Comparison of ENCODE assay signal across 24 cellular contexts in genomic region chr7:154853727-154854095, GRCh38.
"Had no signal": no experiment of that assay in that cellular context is flagged by ENCODE, and none has a peak within 500 bp of the region (broad histone marks: within the 10 kb centered on the region; RNA-seq: fewer than 3 reads in every experiment).

No MANE protein-coding gene starts in this region.

- H3K4me3 ChIP-seq: dorsolateral prefrontal cortex, left ventricle myocardium inferior, pancreas, sigmoid colon, spleen, thyroid gland had no signal

- H3K4me1 ChIP-seq: foreskin keratinocyte, left ventricle myocardium inferior, pancreas, sigmoid colon, spleen, thyroid gland had no signal

- DNase-seq: activated CD4-positive, alpha-beta T cell treated with anti-CD3 and anti-CD28 coated beads, Interleukin-2, amount 50 U/mL, for 1 hour; activated CD4-positive, CD25-positive, alpha-beta regulatory T cell treated with anti-CD3 and anti-CD28 coated beads, Interleukin-2, amount 50 U/mL, for 72 hours; activated CD8-positive, alpha-beta memory T cell treated with anti-CD3 and anti-CD28 coated beads, Interleukin-2, amount 50 U/mL, for 4 hours; activated effector memory CD4-positive, alpha-beta T cell treated with Interleukin-2 at 50 U/mL for 16 hours; activated T-cell treated with anti-CD3 and anti-CD28 coated beads, Interleukin-2, amount 50 U/mL, for 4 hours; endodermal cell; foreskin keratinocyte; hippocampal formation; left ventricle myocardium inferior; mammary epithelial cell; natural killer cell; pancreas; spleen; stimulated activated CD8-positive, alpha-beta memory T cell treated with anti-CD3 and anti-CD28 coated beads, Interleukin-4, amount 100 ng/mL, for 48 hours; stimulated activated naive CD4-positive, alpha-beta T cell; SW 1271; T-helper 2 cell; thyroid gland had no signal

- H3K36me3 Mint-ChIP-seq: activated naive CD4-positive, alpha-beta T cell treated with anti-CD3 and anti-CD28 coated beads, Interleukin-2, amount 50 U/mL, for 24 hours; natural killer cell had no signal

- H3K27me3 ChIP-seq: dorsolateral prefrontal cortex, foreskin keratinocyte, neutrophil, pancreas, sigmoid colon, thyroid gland had no signal

- ATAC-seq: activated T-cell treated with anti-CD3 and anti-CD28 coated beads, Interleukin-2, amount 50 U/mL, for 4 hours; foreskin keratinocyte; natural killer cell; pancreas had no signal

- H3K4me3 Mint-ChIP-seq: activated naive CD4-positive, alpha-beta T cell treated with anti-CD3 and anti-CD28 coated beads, Interleukin-2, amount 50 U/mL, for 24 hours; activated T-cell treated with anti-CD3 and anti-CD28 coated beads, Interleukin-2, amount 50 U/mL, for 4 hours; endodermal cell; natural killer cell had no signal

- H3K27ac Mint-ChIP-seq: activated naive CD4-positive, alpha-beta T cell treated with anti-CD3 and anti-CD28 coated beads, Interleukin-2, amount 50 U/mL, for 24 hours; endodermal cell; natural killer cell had no signal

- H3K4me1 Mint-ChIP-seq: activated naive CD4-positive, alpha-beta T cell treated with anti-CD3 and anti-CD28 coated beads, Interleukin-2, amount 50 U/mL, for 24 hours; natural killer cell had no signal

- H3K27ac ChIP-seq: foreskin keratinocyte, left ventricle myocardium inferior, neutrophil, pancreas, sigmoid colon, spleen, thyroid gland, VCaP had no signal

- FAIRE-seq: urothelium cell line had no signal

- H3K36me3 ChIP-seq: left ventricle myocardium inferior, neutrophil, pancreas, spleen, thyroid gland had no signal

- H3K9me3 ChIP-seq: neutrophil, pancreas, sigmoid colon, thyroid gland had no signal
